ENCODE assay signal across 21 cellular contexts in the genomic region with DNA sequence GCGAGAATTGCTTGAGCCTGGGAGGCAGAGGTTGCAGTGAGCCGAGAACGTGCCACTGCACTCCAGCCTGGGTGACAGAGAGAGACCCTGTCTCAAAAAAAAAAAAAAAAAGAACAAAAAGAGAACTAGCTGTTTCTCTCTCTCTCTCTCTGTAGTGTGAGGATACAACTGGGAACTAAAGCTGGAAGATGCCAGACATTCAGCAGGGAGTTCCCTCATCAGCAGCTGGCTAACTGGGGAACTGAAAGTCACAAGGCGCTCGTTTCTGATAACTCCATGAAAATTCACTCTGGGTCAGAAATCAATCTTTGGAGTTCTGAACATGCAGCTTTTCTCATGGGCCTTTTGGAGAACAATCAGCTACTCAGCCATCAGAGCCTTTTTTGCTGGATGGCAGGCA. TPM values are rescaled to one million over a fixed set of nuclear protein-coding genes. Genes with fewer than 3 reads are reported as not detected.
"Had no signal": no experiment of that assay in that cellular context is flagged by ENCODE, and none has a peak within 500 bp of the region (broad histone marks: within the 10 kb centered on the region; RNA-seq: fewer than 3 reads in every experiment).

No MANE protein-coding gene starts in this region.

- H3K27me3 ChIP-seq: adrenal gland, ascending aorta, brain microvascular endothelial cell, esophagus muscularis mucosa, sigmoid colon had no signal

- H3K36me3 ChIP-seq: adrenal gland, ascending aorta, brain microvascular endothelial cell, esophagus muscularis mucosa, sigmoid colon, thoracic aorta had no signal

- FAIRE-seq: kidney had no signal

- H3K4me2 ChIP-seq: smooth muscle cell had no signal

- DNase-seq: activated CD4-positive, alpha-beta T cell treated with anti-CD3 and anti-CD28 coated beads, Interleukin-2, amount 50 U/mL, for 4 hours; activated CD8-positive, alpha-beta memory T cell treated with anti-CD3 and anti-CD28 coated beads, Interleukin-2, amount 50 U/mL, for 48 hours; activated naive CD4-positive, alpha-beta T cell; activated T-cell treated with anti-CD3 and anti-CD28 coated beads, Interleukin-2, amount 50 U/mL, for 4 hours; adrenal gland; brain microvascular endothelial cell; central memory CD4-positive, alpha-beta T cell; kidney; mesenchymal stem cell; nucleus accumbens; sigmoid colon; stimulated activated CD4-positive, alpha-beta T cell treated with anti-CD3 and anti-CD28 coated beads, Interleukin-2, amount 100 ng/mL, for 48 hours; stimulated activated CD8-positive, alpha-beta memory T cell treated with anti-CD3 and anti-CD28 coated beads, Interleukin-4, amount 100 ng/mL, for 48 hours; stimulated activated naive B cell treated with anti-CD40 and anti-IgM and Interleukin-4, amounts not matched to agents 10 μg/mL and 1 μg/mL and 100 μg/mL, for 72 hours; T-cell had no signal

- H3K4me1 ChIP-seq: adrenal gland, ascending aorta, esophagus muscularis mucosa, parathyroid adenoma, sigmoid colon had no signal

- H3K4me3 ChIP-seq: adrenal gland, ascending aorta, esophagus muscularis mucosa, sigmoid colon, smooth muscle cell, thoracic aorta had no signal

- H3K9ac ChIP-seq: parathyroid adenoma had no signal

- H3K9me3 ChIP-seq: adrenal gland, ascending aorta, esophagus muscularis mucosa, sigmoid colon, thoracic aorta had no signal

- ATAC-seq: activated T-cell treated with anti-CD3 and anti-CD28 coated beads, Interleukin-2, amount 50 U/mL, for 4 hours; left lobe of liver; stimulated activated naive B cell treated with anti-CD40 and anti-IgM and Interleukin-4, amounts not matched to agents 10 μg/mL and 1 μg/mL and 100 μg/mL, for 72 hours; T-cell had no signal

- H3K79me2 ChIP-seq: parathyroid adenoma had no signal

- H2AFZ ChIP-seq: parathyroid adenoma had no signal

- H3K27ac ChIP-seq: adrenal gland, ascending aorta, brain microvascular endothelial cell, esophagus muscularis mucosa, parathyroid adenoma, sigmoid colon, thoracic aorta had no signal

RNA-seq across cellular contexts. Expression of a gene that starts 43.5 kb away (rescaled TPM):
- total RNA-seq: ascending aorta, left lobe of liver had no signal
